ENCODE assay signal across 24 cellular contexts in the genomic region with DNA sequence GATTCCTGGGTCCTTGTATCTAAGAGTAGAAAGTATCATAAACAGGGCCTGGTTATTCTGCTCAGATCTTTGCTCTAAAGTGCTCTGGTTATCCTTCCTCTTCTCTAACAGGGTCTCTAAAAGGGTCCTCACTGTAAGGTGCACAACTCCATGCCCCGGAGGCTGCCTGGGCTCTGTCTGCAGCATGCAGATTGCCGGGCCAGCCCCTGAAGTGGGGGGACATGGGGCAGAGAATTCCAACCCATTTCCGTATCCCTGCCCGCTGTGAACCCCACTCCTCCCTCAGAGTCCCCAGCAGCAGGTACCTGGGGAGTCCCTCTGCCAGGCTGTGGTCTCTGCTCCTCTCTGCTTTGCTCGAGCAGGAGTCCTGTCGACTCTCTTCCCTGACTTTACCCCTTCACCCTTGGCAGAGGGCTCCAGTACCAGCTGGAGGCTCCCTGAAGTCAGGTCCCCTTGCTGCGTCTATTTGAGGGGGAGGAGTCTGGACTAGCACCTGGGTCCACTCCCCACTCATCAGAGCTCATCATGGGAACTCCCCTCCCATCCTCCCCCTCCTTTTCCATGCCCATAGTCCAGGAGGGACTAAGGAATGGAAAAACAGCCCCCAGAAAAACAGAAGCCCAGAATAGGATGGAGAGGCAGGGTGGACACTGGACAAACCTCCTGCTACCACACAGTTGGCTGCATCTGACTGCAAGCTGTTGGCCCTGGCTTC. TPM values are rescaled to one million over a fixed set of nuclear protein-coding genes. Genes with fewer than 3 reads are reported as not detected.
A peak's percentile ranks its signal among the peaks of the same experiment; 100 is the strongest.
DNase-seq lines count a peak whose midpoint lies in the region; ATAC-seq and TF ChIP-seq lines count a peak whose summit lies in the region.
"Had no signal": no experiment of that assay in that cellular context is flagged by ENCODE, and none has a peak within 500 bp of the region (broad histone marks: within the 10 kb centered on the region; RNA-seq: fewer than 3 reads in every experiment).

No MANE protein-coding gene starts in this region.

- no peaks in the 10 kb centered on the region for H3K36me3 Mint-ChIP-seq in T-helper 17 cell (ENCODE audit: low read depth)
- H3K36me3 Mint-ChIP-seq in endodermal cell (ENCODE audit: low read depth) = peaks cover 6% of the 10 kb centered on the region
- H3K36me3 Mint-ChIP-seq: natural killer cell treated with Interleukin-12 subunit alpha and Interleukin-12 subunit beta and Interleukin-15 and Interleukin-18, amount 100 ng/mL, for 72 hours had no signal

- H3K27ac ChIP-seq in HUES64 (ENCODE audit: low read depth, low read length) = peak overlapping the region; percentile 98; the same call in 1 of the 2 replicates
- peak overlapping the region; percentile 6 for H3K27ac ChIP-seq in endodermal cell (ENCODE audit: low read depth, low read length)
- peak overlapping the region; percentile 45 for H3K27ac ChIP-seq in temporal lobe (ENCODE audit: low read depth, low read length)
- H3K27ac ChIP-seq in PC-3 (ENCODE audit: low read length) = no peak overlapping the region
- H3K27ac ChIP-seq: VCaP had no signal

- H3K27ac Mint-ChIP-seq in T-helper 17 cell = peak overlapping the region; percentile 54
- peak overlapping the region; percentile 79 for H3K27ac Mint-ChIP-seq in endodermal cell
- H3K27ac Mint-ChIP-seq: CD4-positive, alpha-beta T cell; natural killer cell treated with Interleukin-12 subunit alpha and Interleukin-12 subunit beta and Interleukin-15 and Interleukin-18, amount 100 ng/mL, for 72 hours had no signal

- no peaks in the 10 kb centered on the region for H3K27me3 ChIP-seq in HUES64 (ENCODE audit: insufficient read depth, low read length)
- H3K27me3 ChIP-seq in endodermal cell (ENCODE audit: control insufficient read depth, insufficient read depth, low read length, poor library complexity, severe bottlenecking) = no peaks in the 10 kb centered on the region
- no peaks in the 10 kb centered on the region for H3K27me3 ChIP-seq in PC-3 (ENCODE audit: low read length)
- H3K27me3 ChIP-seq: sigmoid colon, testis had no signal

- H3K4me1 Mint-ChIP-seq in T-helper 17 cell = peaks cover 26% of the 10 kb centered on the region
- H3K4me1 Mint-ChIP-seq in endodermal cell = peaks cover 86% of the 10 kb centered on the region

- intact Hi-C loops in PC-3 (cut with micrococcal nuclease) = no loop called here

- CTCF ChIA-PET in PC-3 (lab: Charles Lee) = no interaction called here

- no peaks in the 10 kb centered on the region for H3K9me3 Mint-ChIP-seq in endodermal cell
- H3K9me3 Mint-ChIP-seq: CD4-positive, alpha-beta T cell; natural killer cell treated with Interleukin-12 subunit alpha and Interleukin-12 subunit beta and Interleukin-15 and Interleukin-18, amount 100 ng/mL, for 72 hours had no signal

- H4K20me1 ChIP-seq in PC-3 (ENCODE audit: low read length) = no peaks in the 10 kb centered on the region

- no peaks in the 10 kb centered on the region for H3F3A ChIP-seq in PC-3 (ENCODE audit: low read length, unreplicated experiment)

- H3K9me3 ChIP-seq in HUES64 (ENCODE audit: insufficient read depth, low read depth, low read length) (no peaks in the 10 kb centered on the region), T-helper 17 cell (ENCODE audit: control insufficient read depth, low read length, poor library complexity, severe bottlenecking) (no peaks in the 10 kb centered on the region), endodermal cell (ENCODE audit: control insufficient read depth, low read length) (no peaks in the 10 kb centered on the region), PC-3 (ENCODE audit: low read length) (no peaks in the 10 kb centered on the region)
- H3K9me3 ChIP-seq: sigmoid colon, testis had no signal

- ATAC-seq in T-helper 17 cell = no peak
- no peak for ATAC-seq in SK-N-SH treated with all-trans-retinoic acid at 6 μM for 48 hours
- no peak for ATAC-seq in PC-3
- ATAC-seq: left lobe of liver; natural killer cell treated with Interleukin-12 subunit alpha and Interleukin-12 subunit beta and Interleukin-15 and Interleukin-18, amount 100 ng/mL, for 72 hours; Panc1 had no signal

- H3K79me2 ChIP-seq in PC-3 (ENCODE audit: low read length) = peaks cover 18% of the 10 kb centered on the region

- H3K27me3 Mint-ChIP-seq in T-helper 17 cell (peaks cover 4% of the 10 kb centered on the region), endodermal cell (ENCODE audit: insufficient read depth) (peaks cover 3% of the 10 kb centered on the region)

- H3K36me3 ChIP-seq in HUES64 (ENCODE audit: insufficient read depth, low read length) = peaks cover 7% of the 10 kb centered on the region; the same call in 1 of the 2 replicates
- H3K36me3 ChIP-seq in endodermal cell (ENCODE audit: control insufficient read depth, insufficient read depth, low read length) = no peaks in the 10 kb centered on the region
- H3K36me3 ChIP-seq in PC-3 (ENCODE audit: low read depth, low read length) = no peaks in the 10 kb centered on the region
- H3K36me3 ChIP-seq: sigmoid colon had no signal

- 61% methylated on average over 6 of the region's 7 CpGs for WGBS in HUES64
- WGBS in endodermal cell (ENCODE audit: insufficient coverage in 1 of 2, insufficient read length in 1 of 2), 2 experiments = 71 to 83% methylated on average over 1 to 7 of the region's 7 CpGs

- H3K9ac ChIP-seq in HUES64 (ENCODE audit: low read depth, low read length) (peak overlapping the region; percentile 48; the same call in 1 of the 2 replicates), endodermal cell (ENCODE audit: extremely low read depth, low read length, poor library complexity, severe bottlenecking) (no peak overlapping the region), PC-3 (ENCODE audit: low read length) (no peak overlapping the region)

- H3K4me1 ChIP-seq in HUES64 (ENCODE audit: insufficient read depth, low read length) (peaks cover 85% of the 10 kb centered on the region), endodermal cell (ENCODE audit: control insufficient read depth, insufficient read depth, low read length) (peaks cover 57% of the 10 kb centered on the region), PC-3 (ENCODE audit: insufficient read depth, low read length) (peaks cover 43% of the 10 kb centered on the region)

- H3K4me3 ChIP-seq in HUES64 (ENCODE audit: low read length) (peak overlapping the region; percentile 18; the same call in 1 of the 2 replicates), endodermal cell (ENCODE audit: low read length) (no peak overlapping the region), PC-3 (ENCODE audit: low read length) (no peak overlapping the region)
- H3K4me3 ChIP-seq: testis had no signal

- TF ChIP-seq CTCF in endodermal cell (conservative IDR thresholded peaks at IDR 0.05) (no peak), PC-3 (conservative IDR thresholded peaks at IDR 0.05; ENCODE audit: low read depth, low read length) (no peak)

- H3K9me2 ChIP-seq in PC-3 (replicated peaks; ENCODE audit: low read length) = no peaks in the 10 kb centered on the region

- no TSS peak for BruUV-seq in PC-3 (replicated peaks; lab: Mats Ljungman, UMichigan)

- no peak overlapping the region for H2AFZ ChIP-seq in PC-3 (ENCODE audit: low read length)

- no peak overlapping the region for H3K4me3 Mint-ChIP-seq in T-helper 17 cell
- peak overlapping the region; percentile 49 for H3K4me3 Mint-ChIP-seq in endodermal cell
- H3K4me3 Mint-ChIP-seq: CD4-positive, alpha-beta T cell; natural killer cell treated with Interleukin-12 subunit alpha and Interleukin-12 subunit beta and Interleukin-15 and Interleukin-18, amount 100 ng/mL, for 72 hours had no signal

- DNase-seq in T-helper 17 cell (no peak), endodermal cell (peak; percentile 50), PC-3 (no peak)
- no peak for DNase-seq in stimulated activated naive CD4-positive, alpha-beta T cell (lab: John Stamatoyannopoulos, UW)
- DNase-seq: activated CD4-positive, alpha-beta T cell treated with anti-CD3 and anti-CD28 coated beads, Interleukin-2, amount 50 U/mL, for 4 hours; activated gamma-delta T cell; CD4-positive, alpha-beta T cell; DMS153; GDM1; head of caudate nucleus; Karpas-422; midbrain; NCI-H1048; NCI-H187; sigmoid colon; testis had no signal

- POLR2A ChIA-PET in PC-3 (lab: Charles Lee; ENCODE audit: unreplicated experiment) = no interaction called here

- H3K4me2 ChIP-seq in PC-3 (ENCODE audit: low read length) = no peak overlapping the region

TF ChIP-seq in SK-N-SH treated with all-trans-retinoic acid at 6 μM for 48 hours, 23 proteins besides CTCF, POLR2A, EP300 and RAD21:
- TF ChIP-seq ARNTL (CRISPR knock-in tag; IDR thresholded peaks at IDR 0.05; ENCODE audit: borderline replicate concordance, low read depth) (no peak), ISL1 (CRISPR knock-in tag; IDR thresholded peaks at IDR 0.05) (no peak), PPARA (CRISPR knock-in tag; IDR thresholded peaks at IDR 0.05; ENCODE audit: borderline replicate concordance) (no peak), ZFP3 (CRISPR knock-in tag; IDR thresholded peaks at IDR 0.05) (no peak), ZNF70 (CRISPR knock-in tag; IDR thresholded peaks at IDR 0.05) (no peak), TOX (CRISPR knock-in tag; IDR thresholded peaks at IDR 0.05; ENCODE audit: borderline replicate concordance) (no peak), RARB (CRISPR knock-in tag; IDR thresholded peaks at IDR 0.05) (no peak), ZNF565 (CRISPR knock-in tag; conservative IDR thresholded peaks at IDR 0.05; ENCODE audit: low read depth) (no peak)

RNA-seq across cellular contexts. Expression of a gene that starts 12.1 kb away (rescaled TPM):
- polyA plus RNA-seq in HUES64 (2013, experiment 1 of 2) = 4.1 TPM
- polyA plus RNA-seq in HUES64 (2013, experiment 2 of 2) = 7.0 TPM
- total RNA-seq in T-helper 17 cell (under 1 TPM; 0.10 TPM), endodermal cell (1 to 10 TPM; 7.4 to 7.6 TPM), temporal lobe (1.5 TPM), PC-3 (2014; rRNA removed) (1.5 and 1.6 TPM in 2 replicates)
- 9.3 TPM for polyA plus RNA-seq in endodermal cell (2013, experiment 1 of 2)
- 9.8 TPM for polyA plus RNA-seq in endodermal cell (2013, experiment 2 of 2)
- total RNA-seq: CD4-positive, alpha-beta T cell; natural killer cell treated with Interleukin-12 subunit alpha and Interleukin-12 subunit beta and Interleukin-15 and Interleukin-18, amount 100 ng/mL, for 72 hours had no signal

RNA-seq across cellular contexts. Expression of a gene that starts 21.9 kb away (rescaled TPM):
- polyA plus RNA-seq in HUES64 (2013, experiment 1 of 2) = 9.5 TPM
- polyA plus RNA-seq in HUES64 (2013, experiment 2 of 2) = 16.9 TPM
- total RNA-seq in T-helper 17 cell (not detected), endodermal cell (10 to 100 TPM; 13.5 to 16.7 TPM), temporal lobe (5.4 TPM), PC-3 (2014; rRNA removed) (4.0 TPM in 1 of 2 replicates, not detected in the other)
- 20.5 TPM for polyA plus RNA-seq in endodermal cell (2013, experiment 1 of 2)
- polyA plus RNA-seq in endodermal cell (2013, experiment 2 of 2) = 20.2 TPM
- total RNA-seq: CD4-positive, alpha-beta T cell; left lobe of liver; natural killer cell treated with Interleukin-12 subunit alpha and Interleukin-12 subunit beta and Interleukin-15 and Interleukin-18, amount 100 ng/mL, for 72 hours; sigmoid colon; T-helper 2 cell treated with Interferon-gamma antibody and Interleukin-4, amounts not matched to agents 100 ng/mL and 5 ng/mL, for 36 hours had no signal
